11 cellular contexts compared by ENCODE assay signal in the genomic region with DNA sequence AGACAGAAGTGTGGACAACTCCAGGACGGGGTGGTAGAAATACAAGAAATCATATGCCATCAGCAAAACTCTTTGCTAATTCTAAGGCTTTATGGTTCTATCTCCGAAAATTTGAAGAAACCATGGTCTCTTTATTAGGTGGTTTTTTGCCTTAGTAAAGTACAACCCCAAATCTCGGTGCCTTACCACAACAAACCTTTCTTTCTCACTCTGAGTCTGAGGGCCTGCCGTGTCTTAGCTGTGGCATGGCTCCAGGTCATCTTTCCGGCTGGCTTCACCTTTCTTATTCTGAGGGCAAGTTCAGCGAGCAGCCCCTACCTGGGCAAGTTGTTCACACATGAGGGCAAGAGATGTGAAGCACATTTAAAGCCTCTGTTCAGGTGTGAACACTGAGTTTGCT.
"Had no signal": no experiment of that assay in that cellular context is flagged by ENCODE, and none has a peak within 500 bp of the region (broad histone marks: within the 10 kb centered on the region; RNA-seq: fewer than 3 reads in every experiment).

No MANE protein-coding gene starts in this region.

- H3K4me3 Mint-ChIP-seq: activated CD4-positive, alpha-beta memory T cell treated with anti-CD3 and anti-CD28 coated beads, Interleukin-2, amount 10 ng/mL, durations not matched to agents 7 days and 5 days; neural crest cell had no signal

- H3K36me3 ChIP-seq: ascending aorta, pancreas, uterus had no signal

- H3K9me3 ChIP-seq: ascending aorta, pancreas, uterus had no signal

- H3K4me1 ChIP-seq: ascending aorta, pancreas, uterus had no signal

- H3K27ac ChIP-seq: ascending aorta, dorsolateral prefrontal cortex, pancreas, uterus had no signal

- H3K27ac Mint-ChIP-seq: activated CD4-positive, alpha-beta memory T cell treated with anti-CD3 and anti-CD28 coated beads, Interleukin-2, amount 10 ng/mL, durations not matched to agents 7 days and 5 days had no signal

- DNase-seq: activated CD4-positive, alpha-beta memory T cell treated with anti-CD3 and anti-CD28 coated beads, Interleukin-2, amount 10 ng/mL, durations not matched to agents 7 days and 5 days; activated CD8-positive, alpha-beta memory T cell treated with anti-CD3 and anti-CD28 coated beads, Interleukin-2, amount 50 U/mL, for 4 hours; dorsolateral prefrontal cortex; hypothalamus; kidney glomerular epithelial cell; pancreas; stimulated activated CD4-positive, alpha-beta T cell treated with anti-CD3 and anti-CD28 coated beads, Interleukin-4, amount 100 ng/mL, for 4 hours; uterus had no signal

- H3K4me3 ChIP-seq: ascending aorta, dorsolateral prefrontal cortex, pancreas, uterus had no signal

- FAIRE-seq: bronchial epithelial cell, pancreas had no signal

- H3K27me3 ChIP-seq: ascending aorta, dorsolateral prefrontal cortex, pancreas, uterus had no signal

- H3K9me3 Mint-ChIP-seq: activated CD4-positive, alpha-beta memory T cell treated with anti-CD3 and anti-CD28 coated beads, Interleukin-2, amount 10 ng/mL, durations not matched to agents 7 days and 5 days; neural crest cell had no signal

- H3K27me3 Mint-ChIP-seq: activated CD4-positive, alpha-beta memory T cell treated with anti-CD3 and anti-CD28 coated beads, Interleukin-2, amount 10 ng/mL, durations not matched to agents 7 days and 5 days had no signal

- ATAC-seq: pancreas had no signal

- H3K4me1 Mint-ChIP-seq: activated CD4-positive, alpha-beta memory T cell treated with anti-CD3 and anti-CD28 coated beads, Interleukin-2, amount 10 ng/mL, durations not matched to agents 7 days and 5 days; neural crest cell had no signal
